ENCODE assay signal across 1 cellular context in the genomic region with DNA sequence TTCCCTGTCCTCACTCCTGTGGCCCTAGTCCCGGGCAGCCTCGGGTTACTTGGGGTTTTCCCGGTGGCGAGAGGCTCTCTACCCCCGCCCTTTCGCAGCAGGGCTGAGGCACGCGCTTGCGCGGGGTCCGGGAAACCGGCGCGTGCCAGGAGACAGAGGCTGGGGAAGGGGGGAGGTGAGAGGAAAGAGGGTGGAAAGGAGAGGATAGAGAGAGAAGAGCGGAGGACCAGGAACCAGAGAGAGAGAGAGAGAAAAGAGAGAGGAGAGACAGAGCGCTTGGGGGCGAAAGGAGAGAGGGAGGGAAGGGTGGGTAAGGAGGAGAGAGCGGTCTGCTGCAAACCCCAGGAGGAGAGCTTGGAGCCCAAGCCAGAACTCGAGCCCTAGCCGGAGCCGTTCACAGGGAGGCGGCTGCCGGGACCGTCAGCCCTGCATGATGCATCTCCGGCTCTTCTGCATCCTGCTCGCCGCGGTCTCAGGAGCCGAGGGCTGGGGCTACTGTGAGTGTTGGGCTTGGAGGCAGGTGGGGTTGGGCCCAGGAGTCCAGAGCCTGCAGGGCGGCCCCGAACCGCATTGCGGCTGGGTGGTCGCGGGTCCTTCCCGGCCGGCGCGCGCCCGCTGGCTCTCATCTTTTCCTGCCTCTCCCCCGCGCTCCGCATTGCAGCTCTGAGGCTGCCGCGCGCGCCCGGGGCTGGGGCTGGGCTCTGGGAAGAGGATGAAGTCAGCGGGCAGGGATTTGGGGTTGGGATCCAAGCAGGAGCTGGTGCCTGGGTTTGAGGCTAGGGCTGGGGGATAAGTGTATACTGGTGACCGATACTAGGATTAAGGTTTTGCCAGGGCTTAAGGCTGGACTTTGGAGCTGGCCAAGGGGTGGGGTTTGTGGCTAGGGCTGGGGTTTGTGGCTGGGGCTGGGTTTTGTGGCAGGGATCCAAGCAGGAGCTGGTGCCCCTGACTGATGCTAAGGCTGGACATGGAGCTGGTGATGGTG.
TF ChIP-seq lines count a peak whose summit lies in the region.

Gene CNTNAP1 (plus strand): TSS at position 132 of the 985 bp plus-strand sequence. CDS start 299 bp downstream, at position 431.

TF ChIP-seq in HepG2, 621 proteins besides CTCF, POLR2A, EP300 and RAD21 (continued from another document and continues in another):
- TF ChIP-seq ARID4A (CRISPR knock-in tag; IDR thresholded peaks at IDR 0.05; ENCODE audit: borderline replicate concordance) (peak; percentile 79), MAFG (CRISPR knock-in tag; IDR thresholded peaks at IDR 0.05) (no peak), SYNCRIP (IDR thresholded peaks at IDR 0.05; ENCODE audit: insufficient read depth, low read depth, low read length) (no peak), ZNF567 (CRISPR knock-in tag; IDR thresholded peaks at IDR 0.05; ENCODE audit: borderline replicate concordance) (no peak), HMGXB4 (CRISPR knock-in tag; IDR thresholded peaks at IDR 0.05; ENCODE audit: borderline replicate concordance in 1 of 2, low read depth in 1 of 2) (peak; percentile 8 to 39; a peak in 1 of 4 replicates), SP4 (CRISPR knock-in tag; IDR thresholded peaks at IDR 0.05) (no peak), ZNF33A (CRISPR knock-in tag; IDR thresholded peaks at IDR 0.05; ENCODE audit: borderline replicate concordance) (no peak), ZNF326 (CRISPR knock-in tag; IDR thresholded peaks at IDR 0.05; ENCODE audit: borderline replicate concordance) (no peak), SIN3B (IDR thresholded peaks at IDR 0.05; ENCODE audit: low read length) (no peak), BHLHE40 (IDR thresholded peaks at IDR 0.05; ENCODE audit: low read length) (peak; percentile 74), PREB (CRISPR knock-in tag; IDR thresholded peaks at IDR 0.05) (no peak), ZBTB42 (CRISPR knock-in tag; IDR thresholded peaks at IDR 0.05) (no peak), ZNF20 (CRISPR knock-in tag; IDR thresholded peaks at IDR 0.05) (0 out of 2 replicates have a peak, but pooled peaks have one; percentile 59), SNAPC2 (CRISPR knock-in tag; IDR thresholded peaks at IDR 0.05) (0 out of 2 replicates have a peak, but pooled peaks have one; percentile 43), ZNF580 (CRISPR knock-in tag; IDR thresholded peaks at IDR 0.05; ENCODE audit: borderline replicate concordance, low read depth) (no peak), ZNF142 (CRISPR knock-in tag; IDR thresholded peaks at IDR 0.05) (0 out of 2 replicates have a peak, but pooled peaks have one; percentile 36), SATB2 (CRISPR knock-in tag; IDR thresholded peaks at IDR 0.05) (no peak), ADNP (CRISPR knock-in tag; IDR thresholded peaks at IDR 0.05) (no peak; the same call in 1 of the 2 replicates), KDM3A (CRISPR knock-in tag; IDR thresholded peaks at IDR 0.05; ENCODE audit: low read depth) (peak; percentile 78), SMAD3 (CRISPR knock-in tag; IDR thresholded peaks at IDR 0.05) (no peak; the same call in 1 of the 2 replicates), ZFX (CRISPR knock-in tag; IDR thresholded peaks at IDR 0.05; ENCODE audit: low read depth) (no peak), ZNF160 (CRISPR knock-in tag; IDR thresholded peaks at IDR 0.05) (peak; percentile 13; the same call in 1 of the 2 replicates), ZNF230 (CRISPR knock-in tag; IDR thresholded peaks at IDR 0.05) (no peak), ZNF598 (CRISPR knock-in tag; IDR thresholded peaks at IDR 0.05; ENCODE audit: borderline replicate concordance) (peak; percentile 92; the same call in 1 of the 2 replicates), ZNF740 (CRISPR knock-in tag; IDR thresholded peaks at IDR 0.05) (no peak), HDAC6 (IDR thresholded peaks at IDR 0.05; ENCODE audit: low read depth, low read length) (no peak), TRIM22 (IDR thresholded peaks at IDR 0.05) (no peak), ZBTB34 (CRISPR knock-in tag; IDR thresholded peaks at IDR 0.05) (peak; percentile 91)
- TF ChIP-seq, protein P1, sequence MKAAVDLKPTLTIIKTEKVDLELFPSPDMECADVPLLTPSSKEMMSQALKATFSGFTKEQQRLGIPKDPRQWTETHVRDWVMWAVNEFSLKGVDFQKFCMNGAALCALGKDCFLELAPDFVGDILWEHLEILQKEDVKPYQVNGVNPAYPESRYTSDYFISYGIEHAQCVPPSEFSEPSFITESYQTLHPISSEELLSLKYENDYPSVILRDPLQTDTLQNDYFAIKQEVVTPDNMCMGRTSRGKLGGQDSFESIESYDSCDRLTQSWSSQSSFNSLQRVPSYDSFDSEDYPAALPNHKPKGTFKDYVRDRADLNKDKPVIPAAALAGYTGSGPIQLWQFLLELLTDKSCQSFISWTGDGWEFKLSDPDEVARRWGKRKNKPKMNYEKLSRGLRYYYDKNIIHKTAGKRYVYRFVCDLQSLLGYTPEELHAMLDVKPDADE (CRISPR knock-in tag; IDR thresholded peaks at IDR 0.05): no peak
- TF ChIP-seq, protein P2, sequence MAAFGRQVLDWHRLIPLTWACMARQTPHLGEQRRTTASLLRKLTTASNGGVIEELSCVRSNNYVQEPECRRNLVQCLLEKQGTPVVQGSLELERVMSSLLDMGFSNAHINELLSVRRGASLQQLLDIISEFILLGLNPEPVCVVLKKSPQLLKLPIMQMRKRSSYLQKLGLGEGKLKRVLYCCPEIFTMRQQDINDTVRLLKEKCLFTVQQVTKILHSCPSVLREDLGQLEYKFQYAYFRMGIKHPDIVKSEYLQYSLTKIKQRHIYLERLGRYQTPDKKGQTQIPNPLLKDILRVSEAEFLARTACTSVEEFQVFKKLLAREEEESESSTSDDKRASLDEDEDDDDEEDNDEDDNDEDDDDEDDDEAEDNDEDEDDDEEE (CRISPR knock-in tag; IDR thresholded peaks at IDR 0.05): no peak; the same call in 1 of the 2 replicates
- TF ChIP-seq, protein P3, sequence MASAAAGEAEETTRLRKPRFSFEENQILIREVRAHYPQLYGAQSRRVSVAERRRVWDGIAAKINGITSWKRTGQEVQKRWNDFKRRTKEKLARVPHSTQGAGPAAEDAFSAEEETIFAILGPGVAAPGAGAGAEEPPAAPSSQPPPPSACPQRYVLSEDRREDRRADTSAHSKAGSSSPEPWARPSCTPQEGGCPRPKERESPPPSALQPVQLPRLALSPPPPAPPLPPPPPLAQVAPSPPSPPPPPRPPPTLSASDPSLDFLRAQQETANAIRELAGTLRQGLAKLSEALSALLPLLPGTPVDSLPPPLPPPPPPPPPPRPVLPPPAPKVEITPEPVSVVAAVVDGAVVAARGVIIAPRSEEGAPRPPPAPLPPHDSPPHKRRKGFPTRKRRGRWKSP (CRISPR knock-in tag; IDR thresholded peaks at IDR 0.05): peak; percentile 81
